In the genomic region with DNA sequence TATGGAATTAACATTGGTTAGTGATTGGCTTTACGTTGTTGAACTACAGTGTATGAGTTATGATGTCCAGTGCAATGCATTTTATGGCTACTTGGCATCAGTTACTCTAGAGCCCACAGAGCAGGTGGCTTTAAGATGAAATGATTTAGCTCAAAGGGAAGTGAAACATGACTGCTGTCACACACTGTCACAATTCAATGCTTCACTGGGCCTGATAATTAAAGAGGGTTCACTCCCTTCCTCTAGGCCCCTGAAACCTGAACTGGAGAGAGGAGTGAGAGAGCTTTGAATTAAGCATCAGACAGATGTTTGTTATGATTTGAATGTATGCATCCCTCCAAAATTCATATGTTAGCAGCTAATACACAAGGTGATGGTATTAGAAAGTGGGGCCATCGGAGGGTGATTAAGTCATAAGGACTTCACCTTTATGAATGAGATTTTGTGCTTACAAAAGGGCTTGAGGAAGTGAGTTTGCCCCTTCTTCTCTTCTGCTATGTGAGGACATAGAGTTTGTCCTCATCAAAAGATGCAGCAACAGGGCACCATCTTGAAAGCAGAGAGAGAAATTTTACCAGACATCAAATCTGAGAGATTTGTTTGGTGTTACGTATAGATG, we compare ENCODE assay signal across 1 cellular context.
TF ChIP-seq lines count a peak whose summit lies in the region.

No MANE protein-coding gene starts in this region.

TF ChIP-seq in GM12878, 131 proteins besides CTCF, POLR2A, EP300 and RAD21 (continued from another document):
- TF ChIP-seq, protein P1, sequence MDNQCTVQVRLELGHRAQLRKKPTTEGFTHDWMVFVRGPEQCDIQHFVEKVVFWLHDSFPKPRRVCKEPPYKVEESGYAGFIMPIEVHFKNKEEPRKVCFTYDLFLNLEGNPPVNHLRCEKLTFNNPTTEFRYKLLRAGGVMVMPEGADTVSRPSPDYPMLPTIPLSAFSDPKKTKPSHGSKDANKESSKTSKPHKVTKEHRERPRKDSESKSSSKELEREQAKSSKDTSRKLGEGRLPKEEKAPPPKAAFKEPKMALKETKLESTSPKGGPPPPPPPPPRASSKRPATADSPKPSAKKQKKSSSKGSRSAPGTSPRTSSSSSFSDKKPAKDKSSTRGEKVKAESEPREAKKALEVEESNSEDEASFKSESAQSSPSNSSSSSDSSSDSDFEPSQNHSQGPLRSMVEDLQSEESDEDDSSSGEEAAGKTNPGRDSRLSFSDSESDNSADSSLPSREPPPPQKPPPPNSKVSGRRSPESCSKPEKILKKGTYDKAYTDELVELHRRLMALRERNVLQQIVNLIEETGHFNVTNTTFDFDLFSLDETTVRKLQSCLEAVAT (IDR thresholded peaks at IDR 0.05): peak; percentile 32; the same call in 1 of the 2 replicates
- TF ChIP-seq BMI1 (IDR thresholded peaks at IDR 0.05; ENCODE audit: borderline replicate concordance) (peak; percentile 89), CHD2 (IDR thresholded peaks at IDR 0.05; ENCODE audit: borderline replicate concordance, low read depth, low read length) (peak; percentile 86), ATF7 (IDR thresholded peaks at IDR 0.05; ENCODE audit: low read depth) (peak; percentile 92), NFIC (IDR thresholded peaks at IDR 0.05; ENCODE audit: low read depth, low read length) (peak; percentile 97), CBFB (IDR thresholded peaks at IDR 0.05; ENCODE audit: low read depth) (peak; percentile 74), NR2F1 (conservative IDR thresholded peaks at IDR 0.05) (peak; percentile 84), YY1 (IDR thresholded peaks at IDR 0.05; ENCODE audit: low read depth, low read length) (peak; percentile 49; the same call in 1 of the 2 replicates), CREB1 (IDR thresholded peaks at IDR 0.05; ENCODE audit: low read depth) (peak; percentile 40; the same call in 1 of the 2 replicates), RAD51 (IDR thresholded peaks at IDR 0.05) (0 out of 2 replicates have a peak, but pooled peaks have one; percentile 35), MXI1 (IDR thresholded peaks at IDR 0.05; ENCODE audit: low read depth, low read length) (peak; percentile 60; the same call in 1 of the 2 replicates), KLF5 (IDR thresholded peaks at IDR 0.05; ENCODE audit: partially characterized antibody) (peak; percentile 5), ZNF217 (IDR thresholded peaks at IDR 0.05) (peak; percentile 90), IKZF2 (IDR thresholded peaks at IDR 0.05) (peak; percentile 92 to 94; a peak in 3 of 4 replicates), PML (IDR thresholded peaks at IDR 0.05; ENCODE audit: low read length) (peak; percentile 66; the same call in 1 of the 2 replicates), CHD4 (IDR thresholded peaks at IDR 0.05) (no peak), SP1 (IDR thresholded peaks at IDR 0.05; ENCODE audit: low read depth, low read length) (peak; percentile 66)
- TF ChIP-seq, protein P2, sequence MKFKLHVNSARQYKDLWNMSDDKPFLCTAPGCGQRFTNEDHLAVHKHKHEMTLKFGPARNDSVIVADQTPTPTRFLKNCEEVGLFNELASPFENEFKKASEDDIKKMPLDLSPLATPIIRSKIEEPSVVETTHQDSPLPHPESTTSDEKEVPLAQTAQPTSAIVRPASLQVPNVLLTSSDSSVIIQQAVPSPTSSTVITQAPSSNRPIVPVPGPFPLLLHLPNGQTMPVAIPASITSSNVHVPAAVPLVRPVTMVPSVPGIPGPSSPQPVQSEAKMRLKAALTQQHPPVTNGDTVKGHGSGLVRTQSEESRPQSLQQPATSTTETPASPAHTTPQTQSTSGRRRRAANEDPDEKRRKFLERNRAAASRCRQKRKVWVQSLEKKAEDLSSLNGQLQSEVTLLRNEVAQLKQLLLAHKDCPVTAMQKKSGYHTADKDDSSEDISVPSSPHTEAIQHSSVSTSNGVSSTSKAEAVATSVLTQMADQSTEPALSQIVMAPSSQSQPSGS (IDR thresholded peaks at IDR 0.05; ENCODE audit: low read length): peak; percentile 85
- TF ChIP-seq, protein P3, sequence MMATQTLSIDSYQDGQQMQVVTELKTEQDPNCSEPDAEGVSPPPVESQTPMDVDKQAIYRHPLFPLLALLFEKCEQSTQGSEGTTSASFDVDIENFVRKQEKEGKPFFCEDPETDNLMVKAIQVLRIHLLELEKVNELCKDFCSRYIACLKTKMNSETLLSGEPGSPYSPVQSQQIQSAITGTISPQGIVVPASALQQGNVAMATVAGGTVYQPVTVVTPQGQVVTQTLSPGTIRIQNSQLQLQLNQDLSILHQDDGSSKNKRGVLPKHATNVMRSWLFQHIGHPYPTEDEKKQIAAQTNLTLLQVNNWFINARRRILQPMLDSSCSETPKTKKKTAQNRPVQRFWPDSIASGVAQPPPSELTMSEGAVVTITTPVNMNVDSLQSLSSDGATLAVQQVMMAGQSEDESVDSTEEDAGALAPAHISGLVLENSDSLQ (IDR thresholded peaks at IDR 0.05): peak; percentile 89
- TF ChIP-seq, protein P4, sequence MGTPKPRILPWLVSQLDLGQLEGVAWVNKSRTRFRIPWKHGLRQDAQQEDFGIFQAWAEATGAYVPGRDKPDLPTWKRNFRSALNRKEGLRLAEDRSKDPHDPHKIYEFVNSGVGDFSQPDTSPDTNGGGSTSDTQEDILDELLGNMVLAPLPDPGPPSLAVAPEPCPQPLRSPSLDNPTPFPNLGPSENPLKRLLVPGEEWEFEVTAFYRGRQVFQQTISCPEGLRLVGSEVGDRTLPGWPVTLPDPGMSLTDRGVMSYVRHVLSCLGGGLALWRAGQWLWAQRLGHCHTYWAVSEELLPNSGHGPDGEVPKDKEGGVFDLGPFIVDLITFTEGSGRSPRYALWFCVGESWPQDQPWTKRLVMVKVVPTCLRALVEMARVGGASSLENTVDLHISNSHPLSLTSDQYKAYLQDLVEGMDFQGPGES (IDR thresholded peaks at IDR 0.05): no peak
